ENCODE assay signal across 1 cellular context in the genomic region with DNA sequence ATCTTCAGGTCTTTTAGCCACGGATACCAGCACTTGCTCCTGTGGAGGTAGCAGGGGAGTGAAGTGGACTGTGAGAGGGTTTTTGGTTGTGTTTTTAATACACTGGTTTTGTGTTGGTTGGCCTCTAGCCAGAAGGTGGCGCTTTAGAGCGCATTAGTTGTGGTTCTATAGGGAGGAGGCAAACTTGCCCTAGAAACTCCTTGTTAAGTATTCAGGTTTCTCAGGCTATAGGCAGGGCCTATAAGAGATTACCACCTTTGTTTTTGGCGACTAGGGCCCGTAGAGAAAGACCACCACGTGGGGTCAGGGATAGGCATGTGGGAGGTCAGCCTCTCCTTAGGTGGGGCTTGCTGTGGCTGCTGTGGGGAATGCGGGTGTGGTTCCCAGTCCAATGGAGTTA.
TF ChIP-seq lines count a peak whose summit lies in the region.

No MANE protein-coding gene starts in this region.

TF ChIP-seq in GM12878, 131 proteins besides CTCF, POLR2A, EP300 and RAD21 (continued from another document):
- TF ChIP-seq, protein P1, sequence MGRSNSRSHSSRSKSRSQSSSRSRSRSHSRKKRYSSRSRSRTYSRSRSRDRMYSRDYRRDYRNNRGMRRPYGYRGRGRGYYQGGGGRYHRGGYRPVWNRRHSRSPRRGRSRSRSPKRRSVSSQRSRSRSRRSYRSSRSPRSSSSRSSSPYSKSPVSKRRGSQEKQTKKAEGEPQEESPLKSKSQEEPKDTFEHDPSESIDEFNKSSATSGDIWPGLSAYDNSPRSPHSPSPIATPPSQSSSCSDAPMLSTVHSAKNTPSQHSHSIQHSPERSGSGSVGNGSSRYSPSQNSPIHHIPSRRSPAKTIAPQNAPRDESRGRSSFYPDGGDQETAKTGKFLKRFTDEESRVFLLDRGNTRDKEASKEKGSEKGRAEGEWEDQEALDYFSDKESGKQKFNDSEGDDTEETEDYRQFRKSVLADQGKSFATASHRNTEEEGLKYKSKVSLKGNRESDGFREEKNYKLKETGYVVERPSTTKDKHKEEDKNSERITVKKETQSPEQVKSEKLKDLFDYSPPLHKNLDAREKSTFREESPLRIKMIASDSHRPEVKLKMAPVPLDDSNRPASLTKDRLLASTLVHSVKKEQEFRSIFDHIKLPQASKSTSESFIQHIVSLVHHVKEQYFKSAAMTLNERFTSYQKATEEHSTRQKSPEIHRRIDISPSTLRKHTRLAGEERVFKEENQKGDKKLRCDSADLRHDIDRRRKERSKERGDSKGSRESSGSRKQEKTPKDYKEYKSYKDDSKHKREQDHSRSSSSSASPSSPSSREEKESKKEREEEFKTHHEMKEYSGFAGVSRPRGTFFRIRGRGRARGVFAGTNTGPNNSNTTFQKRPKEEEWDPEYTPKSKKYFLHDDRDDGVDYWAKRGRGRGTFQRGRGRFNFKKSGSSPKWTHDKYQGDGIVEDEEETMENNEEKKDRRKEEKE (IDR thresholded peaks at IDR 0.05), result no peak
TF ChIP-seq in GM12878: peak in this region for 2.
